In the genomic region with DNA sequence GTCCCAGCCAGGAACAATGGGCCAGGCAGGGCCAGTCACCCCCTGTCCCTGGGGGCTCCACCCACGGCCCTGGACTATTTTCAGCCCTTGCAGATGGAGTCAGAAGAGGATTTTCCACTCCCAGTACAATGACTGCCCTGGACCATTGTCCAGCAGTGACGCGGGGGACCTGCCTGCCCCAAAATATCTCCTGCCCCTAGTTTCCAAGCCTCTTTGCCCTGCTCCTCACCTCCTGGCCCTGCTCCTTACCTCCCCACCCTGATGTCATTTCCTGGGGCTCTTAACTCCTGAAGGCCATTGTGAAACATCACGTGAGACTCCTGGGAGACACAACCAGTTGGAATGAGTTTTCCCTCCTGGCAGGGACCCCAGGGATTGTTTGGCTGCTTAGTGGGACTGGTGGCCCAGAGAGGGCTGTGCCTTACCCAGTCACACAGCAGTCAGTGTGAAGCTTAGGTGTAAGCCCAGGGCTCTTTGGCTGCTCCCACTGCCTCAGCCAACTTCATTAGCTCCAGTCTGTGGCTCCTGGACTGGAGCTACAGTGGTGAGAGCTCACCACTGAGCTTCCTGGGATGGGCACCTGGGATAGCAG, we compare ENCODE assay signal across 18 cellular contexts. TPM values are rescaled to one million over a fixed set of nuclear protein-coding genes. Genes with fewer than 3 reads are reported as not detected.
DNase-seq lines count a peak whose midpoint lies in the region; ATAC-seq and TF ChIP-seq lines count a peak whose summit lies in the region.
"Had no signal": no experiment of that assay in that cellular context is flagged by ENCODE, and none has a peak within 500 bp of the region (broad histone marks: within the 10 kb centered on the region; RNA-seq: fewer than 3 reads in every experiment).

No MANE protein-coding gene starts in this region.

- ATAC-seq in thoracic aorta (ENCODE audit: insufficient number of reproducible peaks, low FRiP score, low read depth), result peak; percentile 44
- ATAC-seq in GM18858 (IDR thresholded peaks at IDR 0.05; ENCODE audit: unreplicated experiment), result no peak

- H3K4me3 ChIP-seq in choroid plexus epithelial cell (ENCODE audit: low read depth, low read length) (no peak overlapping the region), thoracic aorta (no peak overlapping the region)

- H3K9me3 ChIP-seq in thoracic aorta, result no peaks in the 10 kb centered on the region

- TF ChIP-seq CTCF in choroid plexus epithelial cell (conservative IDR thresholded peaks at IDR 0.05; ENCODE audit: low read depth, low read length), result no peak
- TF ChIP-seq CTCF in thoracic aorta (IDR thresholded peaks at IDR 0.05), result no peak
- no peak for TF ChIP-seq CTCF in GM13976 (IDR thresholded peaks at IDR 0.05; ENCODE audit: borderline replicate concordance, control extremely low read depth, extremely low read depth, insufficient read depth, missing control alignments)

- H3K4me1 ChIP-seq in thoracic aorta (ENCODE audit: control insufficient read depth in 1 of 2, low read depth in 2 of 2), result peaks cover 7 to 56% of the 10 kb centered on the region in 2 donors

- DNase-seq in NCI-H2029 (lab: John Stamatoyannopoulos, UW), result peak; percentile 47
- DNase-seq in NCI-H2029 treated with DMSO at 0.1 percent for 48 hours (lab: John Stamatoyannopoulos, UW), result no peak
- DNase-seq in choroid plexus epithelial cell (ENCODE audit: low read depth), result peak; percentile 26
- DNase-seq in iris pigment epithelial cell (ENCODE audit: low read depth), result peak; percentile 47
- peak; percentile 45 for DNase-seq in thoracic aorta (ENCODE audit: low spot score)
- no peak for DNase-seq in NCI-H2107 treated with DMSO at 0.1 percent for 48 hours (lab: John Stamatoyannopoulos, UW; ENCODE audit: unreplicated experiment)
- DNase-seq in GM13976 (ENCODE audit: low spot score), result no peak
- DNase-seq: amniotic stem cell; DND-41; immature natural killer cell; NCI-H146; occipital lobe; stimulated activated CD4-positive, alpha-beta T cell treated with anti-CD3 and anti-CD28 coated beads, Interleukin-1b, Interleukin-23, amount 100 ng/mL, for 48 hours; stimulated activated naive CD4-positive, alpha-beta T cell; T1000 had no signal

- in situ Hi-C loops in GM13976 (cut with MboI; ENCODE audit: low sequenced_read_pairs, unreplicated experiment), result no loop called here

- H3K27ac ChIP-seq in thoracic aorta, result peak overlapping the region; percentile 10 to 37
- H3K27ac ChIP-seq: 22Rv1 had no signal

- H3K36me3 ChIP-seq in thoracic aorta, result no peaks in the 10 kb centered on the region

- H3K27me3 ChIP-seq in thoracic aorta (replicated peaks; ENCODE audit: insufficient read depth), result no peaks in the 10 kb centered on the region

RNA-seq across cellular contexts. Expression of gene P2RY2, which starts 22.2 kb away (rescaled TPM):
- total RNA-seq in thoracic aorta, result 1 to 10 TPM; 3.5 to 5.7 TPM
- total RNA-seq: occipital lobe had no signal

RNA-seq across cellular contexts. Expression of gene P2RY6, which starts 31.9 kb away (rescaled TPM):
- 10 to 100 TPM in 1 of 2 donors, 1 to 10 TPM in 1; 7.7 to 13.4 TPM for total RNA-seq in thoracic aorta
- total RNA-seq: HT-29, occipital lobe had no signal

Comparison
In these comparisons a context has a peak if more than half of its experiments do, and no peak if none do; other contexts are left out.
1. DNase-seq: peak in NCI-H2029 (single experiment), choroid plexus epithelial cell (single experiment), iris pigment epithelial cell (single experiment) and thoracic aorta (single experiment); none in NCI-H2029 treated with DMSO at 0.1 percent for 48 hours (single experiment), NCI-H2107 treated with DMSO at 0.1 percent for 48 hours (single experiment) and GM13976 (single experiment).